ENCODE assay signal across 5 cellular contexts in genomic region chr20:48321271-48321670, GRCh38.
"Had no signal": no experiment of that assay in that cellular context is flagged by ENCODE, and none has a peak within 500 bp of the region (broad histone marks: within the 10 kb centered on the region; RNA-seq: fewer than 3 reads in every experiment).

No MANE protein-coding gene starts in this region.

- H3K27ac Mint-ChIP-seq: GM23338, H9 had no signal

- H3K4me3 Mint-ChIP-seq: GM23338, H9 had no signal

- H3K4me3 ChIP-seq: GM23338, K562 had no signal

- H3K4me2 ChIP-seq: GM23338 had no signal

- ATAC-seq: GM23338, K562 had no signal

- DNase-seq: H9, HCEC 1CT, IMR-90 had no signal

- H3K9me3 Mint-ChIP-seq: GM23338 had no signal
